ENCODE assay signal across 1 cellular context in genomic region chr5:14744296-14745187, GRCh38.
A peak's percentile ranks its signal among the peaks of the same experiment; 100 is the strongest.
TF ChIP-seq lines count a peak whose summit lies in the region.

No MANE protein-coding gene starts in this region.

TF ChIP-seq in HepG2, 621 proteins besides CTCF, POLR2A, EP300 and RAD21 (continued from another document and continues in another):
- TF ChIP-seq HIC2 (CRISPR knock-in tag; IDR thresholded peaks at IDR 0.05; ENCODE audit: low read depth) (peak; percentile 94), SMAD3 (CRISPR knock-in tag; IDR thresholded peaks at IDR 0.05) (no peak), MED13 (CRISPR knock-in tag; IDR thresholded peaks at IDR 0.05) (no peak), ZBTB8A (CRISPR knock-in tag; IDR thresholded peaks at IDR 0.05; ENCODE audit: borderline replicate concordance, low read depth) (no peak), ZBTB42 (CRISPR knock-in tag; IDR thresholded peaks at IDR 0.05) (no peak), FOSL2 (CRISPR knock-in tag; IDR thresholded peaks at IDR 0.05) (no peak), ATF7 (IDR thresholded peaks at IDR 0.05) (no peak), ATF7 (CRISPR knock-in tag; IDR thresholded peaks at IDR 0.05) (no peak), ZFP36L2 (CRISPR knock-in tag; IDR thresholded peaks at IDR 0.05) (no peak), ZNF20 (CRISPR knock-in tag; IDR thresholded peaks at IDR 0.05) (no peak), GFI1 (CRISPR knock-in tag; IDR thresholded peaks at IDR 0.05; ENCODE audit: borderline replicate concordance) (no peak), ZNF609 (CRISPR knock-in tag; IDR thresholded peaks at IDR 0.05; ENCODE audit: borderline replicate concordance) (0 out of 2 replicates have a peak, but pooled peaks have one; percentile 44), HOXA9 (CRISPR knock-in tag; IDR thresholded peaks at IDR 0.05; ENCODE audit: borderline replicate concordance) (no peak), ZNF24 (IDR thresholded peaks at IDR 0.05) (no peak), ZNF557 (CRISPR knock-in tag; IDR thresholded peaks at IDR 0.05) (no peak), ZNF850 (CRISPR knock-in tag; conservative IDR thresholded peaks at IDR 0.05) (no peak), ARNT2 (CRISPR knock-in tag; IDR thresholded peaks at IDR 0.05; ENCODE audit: low read depth) (no peak), PAX8 (CRISPR knock-in tag; IDR thresholded peaks at IDR 0.05; ENCODE audit: borderline replicate concordance) (no peak), ZNF607 (CRISPR knock-in tag; IDR thresholded peaks at IDR 0.05; ENCODE audit: borderline replicate concordance) (no peak), PLRG1 (conservative IDR thresholded peaks at IDR 0.05) (no peak), SPEN (CRISPR knock-in tag; IDR thresholded peaks at IDR 0.05; ENCODE audit: low read depth) (peak; percentile 73), ZNF484 (CRISPR knock-in tag; IDR thresholded peaks at IDR 0.05; ENCODE audit: borderline replicate concordance, low read depth) (no peak), ZBTB7B (CRISPR knock-in tag; IDR thresholded peaks at IDR 0.05) (peak; percentile 54; the same call in 1 of the 2 replicates), ZBTB44 (CRISPR knock-in tag; IDR thresholded peaks at IDR 0.05) (no peak), TOPORS (CRISPR knock-in tag; IDR thresholded peaks at IDR 0.05) (no peak), MXD3 (CRISPR knock-in tag; IDR thresholded peaks at IDR 0.05) (no peak), ZNF34 (CRISPR knock-in tag; IDR thresholded peaks at IDR 0.05; ENCODE audit: borderline replicate concordance) (no peak), DZIP1 (CRISPR knock-in tag; IDR thresholded peaks at IDR 0.05) (no peak), KDM4B (CRISPR knock-in tag; IDR thresholded peaks at IDR 0.05) (no peak), ZNF784 (CRISPR knock-in tag; IDR thresholded peaks at IDR 0.05; ENCODE audit: borderline replicate concordance) (no peak), ZSCAN12 (CRISPR knock-in tag; IDR thresholded peaks at IDR 0.05) (no peak), ZNF3 (CRISPR knock-in tag; IDR thresholded peaks at IDR 0.05) (no peak), TFDP1 (CRISPR knock-in tag; IDR thresholded peaks at IDR 0.05; ENCODE audit: borderline replicate concordance) (no peak), ZSCAN22 (CRISPR knock-in tag; IDR thresholded peaks at IDR 0.05) (no peak), ZNF282 (IDR thresholded peaks at IDR 0.05; ENCODE audit: partially characterized antibody) (no peak), RNF219 (CRISPR knock-in tag; IDR thresholded peaks at IDR 0.05) (no peak), ZUFSP (CRISPR knock-in tag; IDR thresholded peaks at IDR 0.05; ENCODE audit: borderline replicate concordance) (no peak), GATAD1 (CRISPR knock-in tag; IDR thresholded peaks at IDR 0.05) (no peak), SMARCE1 (IDR thresholded peaks at IDR 0.05; ENCODE audit: borderline replicate concordance) (no peak), SRSF9 (IDR thresholded peaks at IDR 0.05; ENCODE audit: borderline replicate concordance, insufficient read depth, low read depth, low read length, poor library complexity, severe bottlenecking) (no peak), SNAI1 (CRISPR knock-in tag; IDR thresholded peaks at IDR 0.05; ENCODE audit: borderline replicate concordance) (no peak), ELF1 (CRISPR knock-in tag; IDR thresholded peaks at IDR 0.05) (no peak), REPIN1 (CRISPR knock-in tag; IDR thresholded peaks at IDR 0.05; ENCODE audit: borderline replicate concordance, low read depth) (0 out of 2 replicates have a peak, but pooled peaks have one; percentile 45), ZNF747 (CRISPR knock-in tag; IDR thresholded peaks at IDR 0.05; ENCODE audit: borderline replicate concordance) (no peak), ZNF639 (CRISPR knock-in tag; conservative IDR thresholded peaks at IDR 0.05) (no peak), ATF4 (CRISPR knock-in tag; IDR thresholded peaks at IDR 0.05) (no peak), ETV6 (CRISPR knock-in tag; conservative IDR thresholded peaks at IDR 0.05) (no peak)
